In genomic region chr3:70184105-70184504, GRCh38 we compare ENCODE assay signal across 11 cellular contexts.
"Had no signal": no experiment of that assay in that cellular context is flagged by ENCODE, and none has a peak within 500 bp of the region (broad histone marks: within the 10 kb centered on the region; RNA-seq: fewer than 3 reads in every experiment).

No MANE protein-coding gene starts in this region.

- H3K9me3 ChIP-seq: HAP-1 had no signal

- H3K4me3 ChIP-seq: GM23248, GM23338, HAP-1 had no signal

- H3K9ac ChIP-seq: GM23248 had no signal

- H3K27ac ChIP-seq: GM23248 had no signal

- FAIRE-seq: H1, H54 had no signal

- H2AFZ ChIP-seq: GM23248, GM23338 had no signal

- H3K36me3 ChIP-seq: HAP-1 had no signal

- DNase-seq: GM23248, GOT3, H7, H9, HCEC 1CT, HFFc6 had no signal

- ATAC-seq: GM23338, HCT116 had no signal
